1 cellular context compared by ENCODE assay signal in genomic region chr7:27095897-27096755, GRCh38.
TF ChIP-seq lines count a peak whose summit lies in the region.

HOXA1 (minus strand) TSS chr7:27096000; CDS start chr7:27095912, 88 bp downstream.

TF ChIP-seq in HEK293, 187 proteins besides CTCF, POLR2A, EP300 and RAD21 (continued from another document and continues in another):
- TF ChIP-seq KLF17 (tag by site-specific recombination; IDR thresholded peaks at IDR 0.05) = no peak
- no peak for TF ChIP-seq ZNF416 (tag by site-specific recombination; IDR thresholded peaks at IDR 0.05)
- no peak for TF ChIP-seq ZNF302 (tag by site-specific recombination; IDR thresholded peaks at IDR 0.05; ENCODE audit: low read depth)
- TF ChIP-seq MZF1 (tag by site-specific recombination; IDR thresholded peaks at IDR 0.05; ENCODE audit: borderline replicate concordance) = peak; percentile 15; the same call in 1 of the 2 replicates
- TF ChIP-seq GFI1B (tag by site-specific recombination; IDR thresholded peaks at IDR 0.05) = no peak
- TF ChIP-seq ZNF530 (tag by site-specific recombination; IDR thresholded peaks at IDR 0.05; ENCODE audit: low read depth) = no peak
- TF ChIP-seq ZNF629 (tag by site-specific recombination; IDR thresholded peaks at IDR 0.05) = peak; percentile 23; the same call in 1 of the 2 replicates
- no peak for TF ChIP-seq ZNF544 (tag by site-specific recombination; IDR thresholded peaks at IDR 0.05)
- TF ChIP-seq TRIM28 (IDR thresholded peaks at IDR 0.05; ENCODE audit: borderline replicate concordance, low read length) = no peak
- no peak for TF ChIP-seq ZNF157 (tag by site-specific recombination; IDR thresholded peaks at IDR 0.05)
- no peak for TF ChIP-seq ZNF211 (tag by site-specific recombination; IDR thresholded peaks at IDR 0.05; ENCODE audit: low read depth)
- no peak for TF ChIP-seq ZNF354C (tag by site-specific recombination; IDR thresholded peaks at IDR 0.05; ENCODE audit: borderline replicate concordance, low read depth)
- TF ChIP-seq ZBTB17 (tag by site-specific recombination; IDR thresholded peaks at IDR 0.05) = peak; percentile 61
- TF ChIP-seq TSHZ1 (tag by site-specific recombination; IDR thresholded peaks at IDR 0.05; ENCODE audit: borderline replicate concordance) = no peak
- no peak for TF ChIP-seq ZFP41 (tag by site-specific recombination; IDR thresholded peaks at IDR 0.05; ENCODE audit: borderline replicate concordance)
- TF ChIP-seq ZNF155 (tag by site-specific recombination; IDR thresholded peaks at IDR 0.05) = no peak
- no peak for TF ChIP-seq ZNF830 (tag by site-specific recombination; IDR thresholded peaks at IDR 0.05; ENCODE audit: low read depth)
- no peak for TF ChIP-seq ZSCAN16 (tag by site-specific recombination; IDR thresholded peaks at IDR 0.05)
- TF ChIP-seq ZNF324 (tag by site-specific recombination; IDR thresholded peaks at IDR 0.05) = no peak
- no peak for TF ChIP-seq ZNF677 (tag by site-specific recombination; IDR thresholded peaks at IDR 0.05)
- no peak for TF ChIP-seq ZNF473 (tag by site-specific recombination; IDR thresholded peaks at IDR 0.05)
- no peak for TF ChIP-seq KLF9 (tag by site-specific recombination; IDR thresholded peaks at IDR 0.05; ENCODE audit: low read depth)
- no peak for TF ChIP-seq ZNF24 (tag by site-specific recombination; IDR thresholded peaks at IDR 0.05)
- TF ChIP-seq ZNF266 (tag by site-specific recombination; IDR thresholded peaks at IDR 0.05; ENCODE audit: low read depth) = no peak
- TF ChIP-seq SP3 (tag by site-specific recombination; IDR thresholded peaks at IDR 0.05) = peak; percentile 45; the same call in 1 of the 2 replicates
- TF ChIP-seq ZNF280D (tag by site-specific recombination; IDR thresholded peaks at IDR 0.05) = no peak
- TF ChIP-seq KLF8 (tag by site-specific recombination; IDR thresholded peaks at IDR 0.05) = peak; percentile 79; the same call in 1 of the 2 replicates
- no peak for TF ChIP-seq HOXD13 (CRISPR knock-in tag; IDR thresholded peaks at IDR 0.05; ENCODE audit: borderline replicate concordance)
- no peak for TF ChIP-seq ZNF214 (tag by site-specific recombination; IDR thresholded peaks at IDR 0.05; ENCODE audit: borderline replicate concordance)
- no peak for TF ChIP-seq ZNF626 (tag by site-specific recombination; IDR thresholded peaks at IDR 0.05)
- no peak; the same call in 1 of the 2 replicates for TF ChIP-seq KLF16 (tag by site-specific recombination; IDR thresholded peaks at IDR 0.05)
- no peak for TF ChIP-seq SCRT2 (tag by site-specific recombination; IDR thresholded peaks at IDR 0.05)
- no peak for TF ChIP-seq ZNF202 (tag by site-specific recombination; IDR thresholded peaks at IDR 0.05; ENCODE audit: borderline replicate concordance)
- TF ChIP-seq BCL11B (tag by site-specific recombination; IDR thresholded peaks at IDR 0.05; ENCODE audit: low read depth) = no peak
- no peak for TF ChIP-seq ZNF777 (tag by site-specific recombination; IDR thresholded peaks at IDR 0.05; ENCODE audit: borderline replicate concordance)
- no peak for TF ChIP-seq ZNF548 (tag by site-specific recombination; IDR thresholded peaks at IDR 0.05)
- TF ChIP-seq RBAK (tag by site-specific recombination; IDR thresholded peaks at IDR 0.05) = no peak
- no peak for TF ChIP-seq ZNF19 (tag by site-specific recombination; IDR thresholded peaks at IDR 0.05; ENCODE audit: low read depth)
- TF ChIP-seq ZNF18 (tag by site-specific recombination; IDR thresholded peaks at IDR 0.05) = no peak
- TF ChIP-seq ZNF169 (tag by site-specific recombination; IDR thresholded peaks at IDR 0.05) = no peak
- TF ChIP-seq ZNF423 (tag by site-specific recombination; IDR thresholded peaks at IDR 0.05) = no peak
- TF ChIP-seq ZNF341 (tag by site-specific recombination; IDR thresholded peaks at IDR 0.05; ENCODE audit: low read depth) = peak; percentile 52; the same call in 1 of the 2 replicates
- TF ChIP-seq ZFP69B (tag by site-specific recombination; IDR thresholded peaks at IDR 0.05) = no peak
- TF ChIP-seq PATZ1 (tag by site-specific recombination; IDR thresholded peaks at IDR 0.05) = peak; percentile 89
- no peak for TF ChIP-seq ZNF148 (tag by site-specific recombination; IDR thresholded peaks at IDR 0.05; ENCODE audit: borderline replicate concordance)
- 0 out of 2 replicates have a peak, but pooled peaks have one; percentile 7 for TF ChIP-seq PRDM10 (tag by site-specific recombination; IDR thresholded peaks at IDR 0.05)
- no peak for TF ChIP-seq ZNF114 (tag by site-specific recombination; IDR thresholded peaks at IDR 0.05)
- no peak for TF ChIP-seq ZNF184 (tag by site-specific recombination; IDR thresholded peaks at IDR 0.05)
- no peak for TF ChIP-seq ZNF514 (tag by site-specific recombination; IDR thresholded peaks at IDR 0.05)
